In genomic region chr20:31870703-31871601, GRCh38 we compare ENCODE assay signal across 9 cellular contexts. TPM values are rescaled to one million over a fixed set of nuclear protein-coding genes. Genes with fewer than 3 reads are reported as not detected.
DNase-seq lines count a peak whose midpoint lies in the region; ATAC-seq, FAIRE-seq and TF ChIP-seq lines count a peak whose summit lies in the region.
"Had no signal": no experiment of that assay in that cellular context is flagged by ENCODE, and none has a peak within 500 bp of the region (broad histone marks: within the 10 kb centered on the region; RNA-seq: fewer than 3 reads in every experiment).

No MANE protein-coding gene starts in this region.

- FAIRE-seq in D721Med (lab: Jason Lieb, UNC) = no peak
- FAIRE-seq: keratinocyte had no signal

- H3K27me3 ChIP-seq in heart left ventricle = peaks cover 0 to 27% (median 0%) of the 10 kb centered on the region in 9 donors
- peaks cover 0 to 24% of the 10 kb centered on the region in 2 donors for H3K27me3 ChIP-seq in muscle layer of colon (ENCODE audit: control insufficient read depth in 1 of 2, insufficient read depth in 2 of 2, low read length in 2 of 2)
- H3K27me3 ChIP-seq in vagina = no peaks in the 10 kb centered on the region

- no peak for DNase-seq in heart left ventricle
- no peak for DNase-seq in cardiac septum (ENCODE audit: low spot score)
- peak in 7 of 61 donors; percentile 13 to 70 (median 59) for DNase-seq in caudate nucleus (lab: John Stamatoyannopoulos, UW)
- DNase-seq in vagina (ENCODE audit: extremely low spot score in 2 of 2) = peak in 1 of 2 donors; percentile 93
- no peak for DNase-seq in stimulated activated CD4-positive, alpha-beta T cell treated with anti-CD3 and anti-CD28 coated beads, Interleukin-1b, Interleukin-23, amount 100 ng/mL, for 48 hours
- no peak for DNase-seq in omental fat pad (ENCODE audit: low spot score)
- DNase-seq in D721Med (ENCODE audit: insufficient read length, low spot score) = no peak

- H3K4me1 ChIP-seq in heart left ventricle (peaks cover 0 to 20% (median 11%) of the 10 kb centered on the region in 12 donors), muscle layer of colon (ENCODE audit: insufficient read depth, low read length) (peaks cover 7% of the 10 kb centered on the region), vagina (peaks cover 20% of the 10 kb centered on the region)

- H3K9me3 ChIP-seq in heart left ventricle (no peaks in the 10 kb centered on the region), muscle layer of colon (ENCODE audit: low read length) (no peaks in the 10 kb centered on the region), vagina (no peaks in the 10 kb centered on the region)

- H3K9ac ChIP-seq in muscle layer of colon (ENCODE audit: low read length) = no peak overlapping the region

- TF ChIP-seq CTCF in heart left ventricle (IDR thresholded peaks at IDR 0.05) (no peak), vagina (IDR thresholded peaks at IDR 0.05) (no peak), omental fat pad (IDR thresholded peaks at IDR 0.05) (no peak), D721Med (IDR thresholded peaks at IDR 0.05; ENCODE audit: insufficient read depth, missing control alignments) (no peak)

- no peak for TF ChIP-seq POLR2A in heart left ventricle (IDR thresholded peaks at IDR 0.05)
- TF ChIP-seq POLR2A in vagina (IDR thresholded peaks at IDR 0.05) = no peak

- 7 to 13% (median 9%) methylated on average over 18 to 25 of the region's 25 CpGs for WGBS in heart left ventricle, 4 donors

- intact Hi-C loops in heart left ventricle (cut with DNase I) (loop anchor here in 1 of 10 donors (5.0 kb wide), 1 partner anchor 81 kb away; the partner anchor contains the start of gene PDRG1), cardiac septum (cut with DNase I) (no loop called here), vagina (cut with DNase I) (no loop called here)

- H3K36me3 ChIP-seq in heart left ventricle = no peaks in the 10 kb centered on the region
- H3K36me3 ChIP-seq in muscle layer of colon (ENCODE audit: insufficient read depth, low read length) = no peaks in the 10 kb centered on the region
- no peaks in the 10 kb centered on the region for H3K36me3 ChIP-seq in vagina

- H3K27ac ChIP-seq in heart left ventricle (peak overlapping the region in 7 of 12 donors; percentile 3 to 76 (median 57)), caudate nucleus (ENCODE audit: low read depth, low read length) (peak overlapping the region; percentile 83), muscle layer of colon (ENCODE audit: low read depth, low read length) (no peak overlapping the region), vagina (peak overlapping the region; percentile 70)

- ATAC-seq in heart left ventricle (peak in 1 of 4 donors; percentile 11), omental fat pad (ENCODE audit: low FRiP score) (no peak)

- H3K4me3 ChIP-seq in heart left ventricle (peak overlapping the region; percentile 46 to 96 (median 66)), muscle layer of colon (ENCODE audit: low read depth in 1 of 2, low read length in 2 of 2) (peak overlapping the region; percentile 62 to 63), vagina (peak overlapping the region; percentile 52 to 64)

RNA-seq across cellular contexts. Expression of gene TTLL9, which starts 0.5 kb away (rescaled TPM):
- not detected for total RNA-seq in heart left ventricle
- polyA plus RNA-seq in heart left ventricle = not detected
- not detected for total RNA-seq in cardiac septum
- not detected for total RNA-seq in vagina
- 1 to 10 TPM in 1 of 4 donors, under 1 TPM in 3; 0.24 to 1.4 (median 0.28) TPM for total RNA-seq in omental fat pad
- polyA plus RNA-seq: keratinocyte had no signal

RNA-seq across cellular contexts. Expression of gene DUSP15, which starts 0.6 kb away (rescaled TPM):
- 1 to 10 TPM; 1.0 to 7.4 (median 3.0) TPM for total RNA-seq in heart left ventricle
- polyA plus RNA-seq in heart left ventricle = 1 to 10 TPM in 1 of 2 donors, under 1 TPM in 1; 0.68 to 5.4 TPM
- 3.4 TPM for total RNA-seq in cardiac septum
- total RNA-seq in vagina = 2.5 TPM
- total RNA-seq in omental fat pad = 1 to 10 TPM in 1 of 4 donors, under 1 TPM in 2, not detected in 1; 0.84 to 3.7 (median 0.96) TPM
- polyA plus RNA-seq: keratinocyte had no signal

RNA-seq across cellular contexts. Expression of gene FOXS1, which starts 25.5 kb away (rescaled TPM):
- total RNA-seq in heart left ventricle = 1 to 10 TPM; 1.9 to 6.0 (median 3.7) TPM
- 1 to 10 TPM; 2.5 to 4.9 TPM for polyA plus RNA-seq in heart left ventricle
- total RNA-seq in cardiac septum = 6.1 TPM
- total RNA-seq in vagina = not detected
- total RNA-seq in omental fat pad = 1 to 10 TPM in 1 of 4 donors, under 1 TPM in 2, not detected in 1; 0.48 to 1.3 (median 0.63) TPM
- polyA plus RNA-seq: keratinocyte had no signal

RNA-seq across cellular contexts. Expression of gene MYLK2, which starts 51.8 kb away (rescaled TPM):
- total RNA-seq in heart left ventricle (under 1 TPM in 8 of 9 donors, not detected in 1; 0.10 to 0.76 (median 0.17) TPM), cardiac septum (0.11 TPM), vagina (not detected), omental fat pad (under 1 TPM in 1 of 4 donors, not detected in 3; 0.12 TPM)
- polyA plus RNA-seq in heart left ventricle = under 1 TPM; 0.15 to 0.23 TPM
